In the genomic region with DNA sequence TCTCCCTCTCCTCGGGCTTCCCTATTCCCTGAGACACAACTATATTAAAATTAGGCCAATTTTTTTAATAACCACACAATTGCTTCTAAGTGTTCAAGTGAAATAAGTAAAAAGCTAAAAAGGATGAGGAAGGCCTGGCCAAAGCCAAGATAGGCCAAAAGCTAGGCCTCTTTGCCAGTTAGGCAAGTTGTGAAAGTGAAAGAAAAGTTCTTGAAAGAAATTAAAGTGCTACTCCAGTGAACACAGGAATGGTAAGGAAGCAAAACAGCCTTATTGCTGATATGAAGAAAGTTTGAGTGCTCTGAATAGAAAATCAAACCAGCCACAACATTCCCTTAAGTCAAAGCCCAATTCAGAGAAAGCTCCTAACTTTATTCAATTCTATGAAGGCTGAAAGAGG, we compare ENCODE assay signal across 24 cellular contexts.
"Had no signal": no experiment of that assay in that cellular context is flagged by ENCODE, and none has a peak within 500 bp of the region (broad histone marks: within the 10 kb centered on the region; RNA-seq: fewer than 3 reads in every experiment).

No MANE protein-coding gene starts in this region.

- H3K36me3 ChIP-seq: cardiac muscle cell, neutrophil, stomach, suprapubic skin, tibial nerve, uterus had no signal

- DNase-seq: activated CD4-positive, alpha-beta T cell treated with anti-CD3 and anti-CD28 coated beads for 1 hour; activated CD4-positive, alpha-beta T cell treated with anti-CD3 and anti-CD28 coated beads, Interleukin-2, amount 50 U/mL, for 1 hour; activated CD8-positive, alpha-beta T cell treated with anti-CD3 and anti-CD28 coated beads, Interleukin-2, amount 10 ng/mL, durations not matched to agents 7 days and 5 days; activated gamma-delta T cell; activated naive CD4-positive, alpha-beta T cell treated with anti-CD3 and anti-CD28 coated beads, Interleukin-2, amount 50 U/mL, for 16 hours; activated naive CD8-positive, alpha-beta T cell treated with anti-CD3 and anti-CD28 coated beads, Interleukin-2, amount 50 U/mL, for 24 hours; anterior cingulate cortex; body of pancreas; foreskin fibroblast; natural killer cell; small intestine; stimulated activated CD4-positive, alpha-beta T cell treated with anti-CD3 and anti-CD28 coated beads, Interleukin-15, amount 100 ng/mL, for 24 hours; stomach; uterus had no signal

- H3K9me3 ChIP-seq: body of pancreas, neutrophil, stomach, suprapubic skin, tibial nerve, uterus had no signal

- H3K4me3 ChIP-seq: body of pancreas, cardiac muscle cell, lung, stomach, suprapubic skin, tibial nerve, uterus had no signal

- H3K79me2 ChIP-seq: parathyroid adenoma had no signal

- H3K27ac ChIP-seq: body of pancreas, cardiac muscle cell, epithelial cell of prostate, neutrophil, parathyroid adenoma, stomach, suprapubic skin, tibial nerve, uterus had no signal

- H3K27me3 ChIP-seq: body of pancreas, cardiac muscle cell, neutrophil, stomach, suprapubic skin, tibial nerve, uterus had no signal

- H3K4me1 ChIP-seq: body of pancreas, parathyroid adenoma, stomach, suprapubic skin, tibial nerve, uterus had no signal

- H2AFZ ChIP-seq: parathyroid adenoma had no signal

- H3K9ac ChIP-seq: parathyroid adenoma had no signal

- ATAC-seq: activated CD8-positive, alpha-beta T cell treated with anti-CD3 and anti-CD28 coated beads, Interleukin-2, amount 10 ng/mL, durations not matched to agents 7 days and 5 days; activated naive CD8-positive, alpha-beta T cell treated with anti-CD3 and anti-CD28 coated beads, Interleukin-2, amount 50 U/mL, for 24 hours; body of pancreas; left lobe of liver; natural killer cell; sciatic nerve; stimulated activated memory B cell treated with anti-CD40 and anti-IgM and Interleukin-4, amounts not matched to agents 10 μg/mL and 1 μg/mL and 100 μg/mL, for 72 hours had no signal
